In genomic region chr10:72693599-72693915, GRCh38 we compare ENCODE assay signal across 8 cellular contexts. TPM values are rescaled to one million over a fixed set of nuclear protein-coding genes. Genes with fewer than 3 reads are reported as not detected.
A peak's percentile ranks its signal among the peaks of the same experiment; 100 is the strongest.
DNase-seq lines count a peak whose midpoint lies in the region; ATAC-seq and TF ChIP-seq lines count a peak whose summit lies in the region.

No MANE protein-coding gene starts in this region.

- 30 to 46% (median 40%) methylated on average over 2 of the region's 2 CpGs for WGBS in stomach, 5 donors
- WGBS in neuronal stem cell (ENCODE audit: extremely low coverage in 2 of 2, insufficient read length in 2 of 2, insufficient replicate concordance in 1 of 2), 2 donors, result no CpG with 5 or more reads among the region's 2 CpGs

- H3K36me3 Mint-ChIP-seq in activated CD4-positive, alpha-beta T cell treated with anti-CD3 and anti-CD28 coated beads for 36 hours (ENCODE audit: low read depth), result no peaks in the 10 kb centered on the region

- H3K9ac ChIP-seq in neuronal stem cell (ENCODE audit: low read depth, low read length, poor library complexity), result no peak overlapping the region

- H3K27ac ChIP-seq in stomach (peak overlapping the region in 3 of 5 donors; percentile 95 to 97 (median 96)), neuronal stem cell (replicated peaks; ENCODE audit: low read length) (no peak overlapping the region)

- no peak overlapping the region for H2AFZ ChIP-seq in neuronal stem cell (ENCODE audit: low read length)

- H3K4me1 ChIP-seq in stomach (peaks cover 11 to 47% (median 28%) of the 10 kb centered on the region in 4 donors), neuronal stem cell (ENCODE audit: control insufficient read depth in 2 of 2, insufficient read depth in 1 of 2, low read depth in 1 of 2, low read length in 2 of 2) (peaks cover 2 to 8% of the 10 kb centered on the region in 2 donors)

- no peak overlapping the region for H2BK5ac ChIP-seq in neuronal stem cell (ENCODE audit: low read length)

- no peaks in the 10 kb centered on the region for H3K36me3 ChIP-seq in stomach
- H3K36me3 ChIP-seq in neuronal stem cell (replicated peaks in 1 of 2; ENCODE audit: control insufficient read depth in 2 of 2, insufficient read depth in 2 of 2, low read length in 2 of 2), result no peaks in the 10 kb centered on the region

- H3K27ac Mint-ChIP-seq in activated CD4-positive, alpha-beta T cell treated with anti-CD3 and anti-CD28 coated beads for 36 hours, result no peak overlapping the region

- no peak overlapping the region for H2BK120ac ChIP-seq in neuronal stem cell (ENCODE audit: low read depth, low read length)

- no peak for TF ChIP-seq POLR2A in stomach (IDR thresholded peaks at IDR 0.05)

- intact Hi-C loops in activated CD4-positive, alpha-beta T cell treated with anti-CD3 and anti-CD28 coated beads for 36 hours (cut with DNase I, micrococcal nuclease), result loop anchor here (2.0 to 10.0 kb wide), 12 partner anchors 66 to 804 kb away; partner anchors contain the start of genes ANAPC16 (in 1 of the 2), ASCC1 (in 1 of the 2), DNAJB12 (in 1 of the 2) and DNAJC9 (in 1 of the 2)
- intact Hi-C loops in stomach (cut with DNase I; ENCODE audit: low total_unique reads), result loop anchor here (10.0 kb wide), 1 partner anchor 141 kb away; no protein-coding TSS in a partner anchor

- no peaks in the 10 kb centered on the region for H3K27me3 ChIP-seq in stomach
- peaks cover 0 to 2% (median 0%) of the 10 kb centered on the region in 3 experiments for H3K27me3 ChIP-seq in neuronal stem cell (ENCODE audit: control insufficient read depth in 3 of 3, insufficient read depth in 3 of 3, low read depth in 1 of 3, low read length in 3 of 3)

- H3K18ac ChIP-seq in neuronal stem cell (ENCODE audit: low read length), result no peak overlapping the region

- H2BK12ac ChIP-seq in neuronal stem cell (ENCODE audit: low read length), result no peak overlapping the region

- H3K4me3 Mint-ChIP-seq in activated CD4-positive, alpha-beta T cell treated with anti-CD3 and anti-CD28 coated beads for 36 hours, result peak overlapping the region; percentile 77

- no peaks in the 10 kb centered on the region for H3K27me3 Mint-ChIP-seq in activated CD4-positive, alpha-beta T cell treated with anti-CD3 and anti-CD28 coated beads for 36 hours

- H3K79me1 ChIP-seq in neuronal stem cell (ENCODE audit: low read depth, low read length), result peaks cover 7% of the 10 kb centered on the region

- H3K14ac ChIP-seq in neuronal stem cell (ENCODE audit: low read length), result no peak overlapping the region

- no peaks in the 10 kb centered on the region for H3K9me3 Mint-ChIP-seq in activated CD4-positive, alpha-beta T cell treated with anti-CD3 and anti-CD28 coated beads for 36 hours (ENCODE audit: low read depth)

- CTCF ChIA-PET in activated CD4-positive, alpha-beta T cell treated with anti-CD3 and anti-CD28 coated beads for 36 hours (lab: Charles Lee), result interaction anchor here (0.8 to 1.4 kb wide), 4 partner anchors 31 to 368 kb away, joined by 3 to 5 read pairs (median 3); no protein-coding TSS in a partner anchor

- TF ChIP-seq EP300 in stomach (IDR thresholded peaks at IDR 0.05), result no peak

- TF ChIP-seq CTCF in WI38 (IDR thresholded peaks at IDR 0.05; ENCODE audit: low read depth, low read length) (no peak), stomach (IDR thresholded peaks at IDR 0.05) (no peak)

- POLR2A ChIA-PET in activated CD4-positive, alpha-beta T cell treated with anti-CD3 and anti-CD28 coated beads for 36 hours (lab: Charles Lee), result interaction anchor here (0.5 kb wide), 1 partner anchor 478 kb away, joined by 4 read pairs; the partner anchor contains the start of gene ANAPC16

- H2AK5ac ChIP-seq in neuronal stem cell (ENCODE audit: low read depth, low read length), result no peak overlapping the region

- ATAC-seq in activated CD4-positive, alpha-beta T cell treated with anti-CD3 and anti-CD28 coated beads for 36 hours, result no peak

- no peak overlapping the region for H3K4me2 ChIP-seq in neuronal stem cell (ENCODE audit: insufficient read depth, low read length, poor library complexity, severe bottlenecking)

- DNase-seq in activated CD4-positive, alpha-beta T cell treated with anti-CD3 and anti-CD28 coated beads for 36 hours, result no peak
- DNase-seq in activated CD4-positive, alpha-beta T cell treated with anti-CD3 and anti-CD28 coated beads for 48 hours, result no peak
- no peak for DNase-seq in stomach
- no peak for DNase-seq in cerebellum (ENCODE audit: low spot score)
- DNase-seq in epidermal melanocyte (ENCODE audit: insufficient read length, low spot score), result no peak
- no peak for DNase-seq in neuronal stem cell (ENCODE audit: low spot score)

- H4K8ac ChIP-seq in neuronal stem cell (ENCODE audit: low read depth, low read length), result no peak overlapping the region

- no peak overlapping the region for H4K91ac ChIP-seq in neuronal stem cell (ENCODE audit: low read depth, low read length, poor library complexity)

- H3K9me3 ChIP-seq in stomach (no peaks in the 10 kb centered on the region), neuronal stem cell (replicated peaks in 1 of 2; ENCODE audit: control insufficient read depth in 2 of 2, insufficient read depth in 1 of 2, low read depth in 1 of 2, low read length in 2 of 2) (no peaks in the 10 kb centered on the region)

- no peak overlapping the region for H3K4ac ChIP-seq in neuronal stem cell (ENCODE audit: low read length)

- no peak overlapping the region for H2BK15ac ChIP-seq in neuronal stem cell (ENCODE audit: low read length)

- H3K23ac ChIP-seq in neuronal stem cell (ENCODE audit: low read depth, low read length, poor library complexity), result no peak overlapping the region

- H3K4me3 ChIP-seq in WI38 (ENCODE audit: low read depth, low read length) (peak overlapping the region; percentile 95), iPS-11a (ENCODE audit: low read depth, low read length) (peak overlapping the region; percentile 82), stomach (peak overlapping the region; percentile 59 to 87 (median 80)), neuronal stem cell (ENCODE audit: low read length in 2 of 2) (peak overlapping the region in 1 of 2 donors; percentile 97)

- peaks cover 40% of the 10 kb centered on the region for H3K4me1 Mint-ChIP-seq in activated CD4-positive, alpha-beta T cell treated with anti-CD3 and anti-CD28 coated beads for 36 hours

RNA-seq across cellular contexts. Expression of gene MCU, which starts 1.6 kb away (rescaled TPM):
- total RNA-seq in activated CD4-positive, alpha-beta T cell treated with anti-CD3 and anti-CD28 coated beads for 36 hours, result 10 to 100 TPM; 15.1 to 16.0 TPM
- total RNA-seq in stomach (10 to 100 TPM; 15.2 to 90.1 (median 33.9) TPM), cerebellum (38.5 TPM)
- 10 to 100 TPM; 16.6 to 70.3 (median 28.1) TPM for polyA plus RNA-seq in stomach
- 20.6 TPM for polyA plus RNA-seq in neuronal stem cell (2013, experiment 1 of 2)
- polyA plus RNA-seq in neuronal stem cell (2013, experiment 2 of 2), result 20.8 TPM
